Comparison of ENCODE assay signal across 8 cellular contexts in the genomic region with DNA sequence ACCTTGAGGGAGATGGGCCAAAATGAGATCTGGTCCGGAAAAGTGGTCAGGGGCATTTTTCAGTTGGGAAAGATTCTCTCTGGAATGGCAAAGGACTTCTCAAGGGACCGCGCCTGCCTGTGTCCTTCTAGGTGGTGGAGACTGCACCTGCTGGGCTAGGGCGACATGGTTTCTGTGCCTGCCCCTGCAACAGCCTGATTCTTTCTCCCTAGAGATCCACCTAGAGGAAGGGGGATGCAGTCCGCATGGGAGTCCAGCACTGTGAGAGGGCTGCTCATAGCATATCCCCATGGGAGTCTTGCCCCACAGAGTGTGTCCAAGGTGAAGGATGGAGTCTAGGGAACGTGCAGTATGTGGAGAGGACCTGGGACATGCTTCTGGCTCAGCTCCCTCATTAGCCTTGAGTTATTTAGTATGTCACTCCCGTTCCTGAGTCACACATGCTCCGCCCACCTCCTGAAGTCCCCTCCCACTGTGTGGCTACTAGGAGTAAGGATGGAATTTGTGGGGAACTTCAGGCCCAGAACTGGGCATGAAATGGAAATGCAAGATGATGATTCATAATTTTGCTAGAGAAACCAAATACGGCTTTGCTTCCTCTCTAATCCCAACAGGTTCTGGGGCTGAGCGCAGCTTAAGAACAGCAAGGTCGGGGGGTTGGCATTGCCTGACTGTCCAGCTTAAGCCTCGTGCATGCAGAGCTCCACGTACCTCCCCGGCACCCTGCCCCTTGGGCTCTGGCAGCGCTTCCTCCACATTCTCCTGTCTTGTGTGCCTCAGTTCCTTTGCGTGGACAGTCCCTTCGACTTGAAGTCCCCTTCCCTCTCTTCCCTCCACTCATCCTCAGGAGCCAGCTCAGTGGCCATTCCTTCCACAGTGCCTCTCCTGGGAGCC. TPM values are rescaled to one million over a fixed set of nuclear protein-coding genes. Genes with fewer than 3 reads are reported as not detected.
DNase-seq lines count a peak whose midpoint lies in the region; ATAC-seq and TF ChIP-seq lines count a peak whose summit lies in the region.

No MANE protein-coding gene starts in this region.

- TF ChIP-seq CTCF in A673 (conservative IDR thresholded peaks at IDR 0.05; ENCODE audit: low read depth, low read length) = no peak
- no peak for TF ChIP-seq CTCF in choroid plexus epithelial cell (conservative IDR thresholded peaks at IDR 0.05; ENCODE audit: low read depth, low read length)
- TF ChIP-seq CTCF in glutamatergic neuron (IDR thresholded peaks at IDR 0.05; ENCODE audit: partially characterized antibody, unreplicated experiment) = no peak

- DNase-seq in A673 (ENCODE audit: low spot score) = peak; percentile 59
- DNase-seq in HT1080 (ENCODE audit: low read depth) = peak; percentile 97
- DNase-seq in choroid plexus epithelial cell (ENCODE audit: low read depth) = peak; percentile 94
- DNase-seq in mesenchymal stem cell = peak; percentile 96
- DNase-seq in glutamatergic neuron = no peak
- DNase-seq in cerebellar cortex (ENCODE audit: low spot score) = no peak
- DNase-seq in DMS 273 treated with DMSO at 0.1 percent for 48 hours (lab: John Stamatoyannopoulos, UW) = no peak

- H2AFZ ChIP-seq in mesenchymal stem cell (ENCODE audit: low read depth, low read length) = no peak overlapping the region

- H3K9me3 ChIP-seq in A673 (ENCODE audit: low read depth, low read length, poor library complexity, severe bottlenecking) (no peaks in the 10 kb centered on the region), mesenchymal stem cell (ENCODE audit: control insufficient read depth, low read length) (peaks cover 11% of the 10 kb centered on the region)

- H4K8ac ChIP-seq in mesenchymal stem cell (ENCODE audit: low read length) = no peak overlapping the region

- H3K4me1 Mint-ChIP-seq in glutamatergic neuron (ENCODE audit: low read depth, unreplicated experiment) = peaks cover 35% of the 10 kb centered on the region

- H3K9ac ChIP-seq in mesenchymal stem cell (ENCODE audit: low read length) = peak overlapping the region; percentile 65

- no peaks in the 10 kb centered on the region for H3K79me1 ChIP-seq in mesenchymal stem cell (replicated peaks; ENCODE audit: low read length, poor library complexity, severe bottlenecking)

- no peak overlapping the region for H2BK120ac ChIP-seq in mesenchymal stem cell (ENCODE audit: low read depth, low read length)

- H3K4me1 ChIP-seq in A673 (ENCODE audit: insufficient read depth, low read length, poor library complexity, severe bottlenecking) (peaks cover 6% of the 10 kb centered on the region), mesenchymal stem cell (ENCODE audit: control insufficient read depth, insufficient read depth, low read depth, low read length) (peaks cover 28% of the 10 kb centered on the region)

- H3K4ac ChIP-seq in mesenchymal stem cell (ENCODE audit: low read depth in 1 of 2, low read length in 2 of 2) = peak overlapping the region in 1 of 2 experiments; percentile 6

- H3K36me3 Mint-ChIP-seq in glutamatergic neuron (ENCODE audit: unreplicated experiment) = peaks cover 10% of the 10 kb centered on the region

- H3K14ac ChIP-seq in mesenchymal stem cell (ENCODE audit: low read length in 2 of 2) = peak overlapping the region in 1 of 2 experiments; percentile 82

- H2BK12ac ChIP-seq in mesenchymal stem cell (ENCODE audit: low read length in 2 of 2) = peak overlapping the region; percentile 22 to 65

- H3K4me2 ChIP-seq in mesenchymal stem cell (ENCODE audit: low read length, poor library complexity, severe bottlenecking) = no peak overlapping the region

- POLR2A ChIA-PET in A673 (lab: Charles Lee; ENCODE audit: low non-redundant PET) = no interaction called here

- intact Hi-C loops in A673 (cut with micrococcal nuclease; ENCODE audit: unreplicated experiment) = no loop called here

- H3K27ac ChIP-seq in A673 (ENCODE audit: low read depth, low read length, poor library complexity, severe bottlenecking) (no peak overlapping the region), mesenchymal stem cell (ENCODE audit: low read length, poor library complexity, severe bottlenecking) (no peak overlapping the region)

- H3K36me3 ChIP-seq in A673 (ENCODE audit: insufficient read depth, low read length, poor library complexity, severe bottlenecking) (no peaks in the 10 kb centered on the region), mesenchymal stem cell (ENCODE audit: control insufficient read depth in 1 of 2, insufficient read depth in 2 of 2, low read depth in 1 of 2, low read length in 2 of 2) (no peaks in the 10 kb centered on the region)

- 74% methylated on average over 14 of the region's 17 CpGs for WGBS in mesenchymal stem cell

- CTCF ChIA-PET in A673 (lab: Charles Lee) = no interaction called here

- no peak overlapping the region for H4K91ac ChIP-seq in mesenchymal stem cell (ENCODE audit: low read length)

- no peak overlapping the region for H3K4me3 Mint-ChIP-seq in glutamatergic neuron (ENCODE audit: unreplicated experiment)

- no peak overlapping the region for H2BK5ac ChIP-seq in mesenchymal stem cell (ENCODE audit: low read depth, low read length, poor library complexity, severe bottlenecking)

- peak overlapping the region in 1 of 2 experiments; percentile 23 for H3K23ac ChIP-seq in mesenchymal stem cell (ENCODE audit: low read length in 2 of 2)

- ATAC-seq in HG03571 (IDR thresholded peaks at IDR 0.05; ENCODE audit: unreplicated experiment) = no peak

- peak overlapping the region; percentile 19 for H2AK5ac ChIP-seq in mesenchymal stem cell (ENCODE audit: low read length, severe bottlenecking)

- no peak overlapping the region for H3K27ac Mint-ChIP-seq in glutamatergic neuron (ENCODE audit: unreplicated experiment)

- no TSS peak for BruUV-seq in A673 (replicated peaks; lab: Mats Ljungman, UMichigan)

- peaks cover 20% of the 10 kb centered on the region for H3K27me3 Mint-ChIP-seq in glutamatergic neuron (ENCODE audit: unreplicated experiment)

- H3K27me3 ChIP-seq in A673 (replicated peaks; ENCODE audit: insufficient read depth, low read depth, low read length, poor library complexity) (no peaks in the 10 kb centered on the region), mesenchymal stem cell (ENCODE audit: control insufficient read depth in 1 of 2, insufficient read depth in 1 of 2, low read length in 2 of 2) (no peaks in the 10 kb centered on the region)

- peak overlapping the region in 1 of 2 experiments; percentile 67 for H3K18ac ChIP-seq in mesenchymal stem cell (ENCODE audit: low read depth in 1 of 2, low read length in 2 of 2)

- H3K9me3 Mint-ChIP-seq in glutamatergic neuron (ENCODE audit: unreplicated experiment) = peaks cover 16% of the 10 kb centered on the region

- no peak overlapping the region for H2BK15ac ChIP-seq in mesenchymal stem cell (ENCODE audit: low read depth, poor library complexity, severe bottlenecking)

- H3K4me3 ChIP-seq in A673 (ENCODE audit: low read depth, low read length, poor library complexity, severe bottlenecking) = no peak overlapping the region
- H3K4me3 ChIP-seq in choroid plexus epithelial cell (ENCODE audit: low read depth, low read length) = no peak overlapping the region
- H3K4me3 ChIP-seq in mesenchymal stem cell (ENCODE audit: insufficient read depth in 1 of 2, low read depth in 1 of 2, low read length in 2 of 2) = no peak overlapping the region

RNA-seq across cellular contexts. Expression of a gene that starts 35.0 kb away (rescaled TPM):
- total RNA-seq in A673 (2021) = not detected in 2 replicates
- not detected in 2 replicates for total RNA-seq in HT1080 (2014; rRNA removed; shearing (Covaris generic))
- 0.02 and 0.05 TPM in 2 replicates for polyA plus RNA-seq in HT1080 (2015; cell fraction: cytosol; rRNA removed)
- polyA plus RNA-seq in HT1080 (2015; cell fraction: nucleus; rRNA removed) = not detected in 2 replicates
- polyA plus RNA-seq in mesenchymal stem cell (2013, experiment 1 of 2) = 0.26 TPM
- 0.23 TPM for polyA plus RNA-seq in mesenchymal stem cell (2013, experiment 2 of 2)
- 3.6 TPM for total RNA-seq in glutamatergic neuron (ENCODE audit: unreplicated experiment)

Comparison
In these comparisons a context has a peak if more than half of its experiments do, and no peak if none do; other contexts are left out.
1. DNase-seq: peak in A673 (single experiment), HT1080 (single experiment), choroid plexus epithelial cell (single experiment) and mesenchymal stem cell (single experiment); none in glutamatergic neuron (single experiment), cerebellar cortex (single experiment) and DMS 273 treated with DMSO at 0.1 percent for 48 hours (single experiment).